ENCODE assay signal across 1 cellular context in the genomic region with DNA sequence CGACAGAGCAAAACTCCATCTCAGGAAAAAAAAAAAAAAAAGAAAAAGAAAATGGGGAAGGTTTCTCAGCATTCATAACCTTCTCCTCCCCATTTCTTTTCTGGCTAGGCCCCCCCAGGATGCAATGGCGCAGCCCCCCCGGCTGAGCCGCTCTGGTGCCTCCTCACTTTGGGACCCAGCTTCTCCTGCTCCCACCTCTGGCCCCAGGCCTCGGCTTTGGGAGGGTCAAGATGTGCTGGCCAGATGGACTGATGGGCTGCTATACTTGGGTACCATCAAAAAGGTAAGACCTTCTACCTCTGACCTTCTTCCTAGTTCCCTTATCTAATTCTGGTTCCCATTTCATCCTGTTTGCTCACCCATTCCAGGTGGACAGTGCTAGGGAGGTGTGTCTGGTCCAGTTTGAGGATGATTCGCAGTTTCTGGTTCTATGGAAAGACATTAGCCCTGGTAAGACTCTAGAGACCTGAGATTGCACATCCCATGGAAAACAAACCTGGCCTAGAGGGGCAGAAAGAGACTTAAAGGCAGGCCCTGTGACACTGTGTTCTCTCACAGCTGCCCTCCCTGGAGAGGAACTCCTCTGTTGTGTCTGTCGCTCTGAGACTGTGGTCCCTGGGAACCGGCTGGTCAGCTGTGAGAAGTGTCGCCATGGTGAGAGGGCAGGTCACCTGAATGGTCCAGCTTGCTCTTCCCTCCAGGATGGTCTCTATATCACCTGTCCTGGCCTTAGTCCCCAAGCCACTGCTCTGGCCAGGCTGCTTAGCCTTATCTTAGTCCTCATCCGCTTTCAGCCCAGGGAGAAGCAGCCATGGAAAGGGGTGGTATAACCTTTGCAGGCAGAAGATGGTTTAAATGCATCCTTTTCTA.
TF ChIP-seq lines count a peak whose summit lies in the region.

No MANE protein-coding gene starts in this region.

TF ChIP-seq in H1, 55 proteins besides CTCF, POLR2A, EP300 and RAD21:
- no peak for TF ChIP-seq CHD1 (IDR thresholded peaks at IDR 0.05; ENCODE audit: low read depth, low read length)
- TF ChIP-seq TAF7 (optimal IDR thresholded peaks at IDR 0.05; ENCODE audit: borderline replicate concordance, low read depth, low read length) = no peak
- TF ChIP-seq PHF8 (conservative IDR thresholded peaks at IDR 0.05; ENCODE audit: low read depth, low read length) = no peak
- TF ChIP-seq EGR1 (IDR thresholded peaks at IDR 0.05; ENCODE audit: borderline replicate concordance, low read depth, low read length) = no peak
- TF ChIP-seq HDAC2 (IDR thresholded peaks at IDR 0.05; ENCODE audit: borderline replicate concordance in 1 of 2, low read depth in 2 of 2, low read length in 2 of 2) = no peak
- TF ChIP-seq TBP (IDR thresholded peaks at IDR 0.05; ENCODE audit: low read depth, low read length) = no peak
- TF ChIP-seq CTBP2 (IDR thresholded peaks at IDR 0.05; ENCODE audit: borderline replicate concordance, insufficient read depth, insufficient read length, low read length) = no peak
- TF ChIP-seq SUZ12 (IDR thresholded peaks at IDR 0.05; ENCODE audit: low read length) = no peak
- no peak for TF ChIP-seq SIX5 (IDR thresholded peaks at IDR 0.05; ENCODE audit: low read depth, low read length)
- no peak for TF ChIP-seq KDM5A (IDR thresholded peaks at IDR 0.05; ENCODE audit: low read length)
- no peak for TF ChIP-seq TCF12 (IDR thresholded peaks at IDR 0.05; ENCODE audit: low read depth, low read length)
- TF ChIP-seq NANOG (IDR thresholded peaks at IDR 0.05; ENCODE audit: insufficient read depth, low read depth, low read length, poor library complexity, severe bottlenecking) = no peak
- no peak for TF ChIP-seq SAP30 (IDR thresholded peaks at IDR 0.05; ENCODE audit: insufficient read depth, insufficient replicate concordance, low read length)
- TF ChIP-seq CHD2 (IDR thresholded peaks at IDR 0.05; ENCODE audit: low read length) = no peak
- TF ChIP-seq, protein P1, sequence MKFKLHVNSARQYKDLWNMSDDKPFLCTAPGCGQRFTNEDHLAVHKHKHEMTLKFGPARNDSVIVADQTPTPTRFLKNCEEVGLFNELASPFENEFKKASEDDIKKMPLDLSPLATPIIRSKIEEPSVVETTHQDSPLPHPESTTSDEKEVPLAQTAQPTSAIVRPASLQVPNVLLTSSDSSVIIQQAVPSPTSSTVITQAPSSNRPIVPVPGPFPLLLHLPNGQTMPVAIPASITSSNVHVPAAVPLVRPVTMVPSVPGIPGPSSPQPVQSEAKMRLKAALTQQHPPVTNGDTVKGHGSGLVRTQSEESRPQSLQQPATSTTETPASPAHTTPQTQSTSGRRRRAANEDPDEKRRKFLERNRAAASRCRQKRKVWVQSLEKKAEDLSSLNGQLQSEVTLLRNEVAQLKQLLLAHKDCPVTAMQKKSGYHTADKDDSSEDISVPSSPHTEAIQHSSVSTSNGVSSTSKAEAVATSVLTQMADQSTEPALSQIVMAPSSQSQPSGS (IDR thresholded peaks at IDR 0.05; ENCODE audit: low read length) = no peak
- no peak for TF ChIP-seq BACH1 (IDR thresholded peaks at IDR 0.05; ENCODE audit: low read length)
TF ChIP-seq in H1: peak in this region for 0.
